Comparison of ENCODE assay signal across 21 cellular contexts in the genomic region with DNA sequence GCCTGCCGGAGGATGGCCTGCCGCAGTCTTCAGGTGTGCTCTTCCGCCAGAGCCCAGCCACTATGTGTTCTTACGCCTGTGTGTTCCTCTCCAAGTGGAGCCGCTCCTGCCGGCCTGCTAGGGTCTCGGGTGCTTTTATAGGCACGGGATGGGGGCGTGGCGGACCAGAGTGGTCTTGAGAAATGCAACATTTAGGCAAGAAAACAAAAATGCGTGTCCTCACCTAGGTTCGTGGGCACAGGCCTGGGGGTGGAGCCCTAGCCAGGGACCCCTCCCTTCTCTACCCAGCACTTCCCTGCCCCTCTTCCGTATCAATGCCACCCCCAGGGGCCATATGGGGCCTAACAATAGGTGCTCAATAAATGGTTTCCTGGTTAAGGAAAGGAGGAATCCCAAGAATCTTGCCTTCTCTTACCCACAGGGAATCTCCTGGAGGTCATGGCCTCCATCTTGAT.
"Had no signal": no experiment of that assay in that cellular context is flagged by ENCODE, and none has a peak within 500 bp of the region (broad histone marks: within the 10 kb centered on the region; RNA-seq: fewer than 3 reads in every experiment).

No MANE protein-coding gene starts in this region.

- H3K36me3 ChIP-seq: tibial artery had no signal

- H3K27me3 ChIP-seq: body of pancreas, hepatocyte, tibial artery had no signal

- H3K9me3 ChIP-seq: body of pancreas, tibial artery had no signal

- H3K27ac Mint-ChIP-seq: activated B cell treated with CpG ODN at 0.5 μM for 24 hours; activated CD4-positive, alpha-beta memory T cell treated with anti-CD3 and anti-CD28 coated beads for 36 hours; activated naive CD8-positive, alpha-beta T cell treated with anti-CD3 and anti-CD28 coated beads, Interleukin-2, amount 10 ng/mL, durations not matched to agents 7 days and 5 days; activated T-helper 2 cell treated with anti-CD3 and anti-CD28 coated beads, Interferon-gamma antibody, Interleukin-2, Interleukin-4, amounts not matched to agents 10 μg/mL and 5 μg/mL and 100 μg/mL, durations not matched to agents 14 hours and 24 hours and 36 hours; effector memory CD8-positive, alpha-beta T cell; progenitor cell of endocrine pancreas had no signal

- H3K9me3 Mint-ChIP-seq: activated B cell treated with CpG ODN at 0.5 μM for 24 hours; activated CD4-positive, alpha-beta memory T cell treated with anti-CD3 and anti-CD28 coated beads for 36 hours; activated T-helper 2 cell treated with anti-CD3 and anti-CD28 coated beads, Interferon-gamma antibody, Interleukin-2, Interleukin-4, amounts not matched to agents 10 μg/mL and 5 μg/mL and 100 μg/mL, durations not matched to agents 14 hours and 24 hours and 36 hours; effector memory CD8-positive, alpha-beta T cell had no signal

- H3K4me3 ChIP-seq: body of pancreas, hepatocyte, tibial artery had no signal

- H3K27me3 Mint-ChIP-seq: activated CD4-positive, alpha-beta memory T cell treated with anti-CD3 and anti-CD28 coated beads for 36 hours; activated naive CD8-positive, alpha-beta T cell treated with anti-CD3 and anti-CD28 coated beads, Interleukin-2, amount 10 ng/mL, durations not matched to agents 7 days and 5 days; effector memory CD8-positive, alpha-beta T cell; progenitor cell of endocrine pancreas had no signal

- H3K79me2 ChIP-seq: hepatocyte had no signal

- H3K4me1 Mint-ChIP-seq: activated B cell treated with CpG ODN at 0.5 μM for 24 hours; activated naive CD8-positive, alpha-beta T cell treated with anti-CD3 and anti-CD28 coated beads, Interleukin-2, amount 10 ng/mL, durations not matched to agents 7 days and 5 days had no signal

- H2AFZ ChIP-seq: hepatocyte had no signal

- H3K4me1 ChIP-seq: body of pancreas, tibial artery had no signal

- H3K27ac ChIP-seq: body of pancreas, hepatocyte, tibial artery had no signal

- H3K36me3 Mint-ChIP-seq: activated CD4-positive, alpha-beta memory T cell treated with anti-CD3 and anti-CD28 coated beads for 36 hours; activated naive CD8-positive, alpha-beta T cell treated with anti-CD3 and anti-CD28 coated beads, Interleukin-2, amount 10 ng/mL, durations not matched to agents 7 days and 5 days had no signal

- H3K4me2 ChIP-seq: hepatocyte had no signal

- DNase-seq: activated B cell treated with CpG ODN at 0.5 μM for 24 hours; activated CD4-positive, alpha-beta memory T cell treated with anti-CD3 and anti-CD28 coated beads for 36 hours; activated CD4-positive, alpha-beta T cell treated with anti-CD3 and anti-CD28 coated beads for 4 hours; activated naive CD4-positive, alpha-beta T cell treated with Interleukin-2 at 50 U/mL for 16 hours; activated naive CD8-positive, alpha-beta T cell treated with anti-CD3 and anti-CD28 coated beads, Interleukin-2, amount 10 ng/mL, durations not matched to agents 7 days and 5 days; body of pancreas; dermis blood vessel endothelial cell; effector memory CD8-positive, alpha-beta T cell; foreskin fibroblast; kidney; mammary epithelial cell; stimulated activated CD4-positive, alpha-beta T cell treated with anti-CD3 and anti-CD28 coated beads, Interleukin-12 subunit alpha, Interleukin-12 subunit beta, amount 100 ng/mL, for 4 hours; stimulated activated CD4-positive, alpha-beta T cell treated with anti-CD3 and anti-CD28 coated beads, Interleukin-2, amount 100 ng/mL, for 24 hours; stimulated activated naive CD4-positive, alpha-beta T cell treated with Interleukin-2 at 50 U/mL for 16 hours; SW 1271; T-helper 2 cell; tibial artery had no signal

- ATAC-seq: body of pancreas; effector memory CD8-positive, alpha-beta T cell; left lobe of liver had no signal

- H3K4me3 Mint-ChIP-seq: activated B cell treated with CpG ODN at 0.5 μM for 24 hours; activated CD4-positive, alpha-beta memory T cell treated with anti-CD3 and anti-CD28 coated beads for 36 hours; activated naive CD8-positive, alpha-beta T cell treated with anti-CD3 and anti-CD28 coated beads, Interleukin-2, amount 10 ng/mL, durations not matched to agents 7 days and 5 days; effector memory CD8-positive, alpha-beta T cell had no signal
